ENCODE assay signal across 8 cellular contexts in genomic region chr11:62646825-62647608, GRCh38. TPM values are rescaled to one million over a fixed set of nuclear protein-coding genes. Genes with fewer than 3 reads are reported as not detected.
DNase-seq lines count a peak whose midpoint lies in the region; ATAC-seq and TF ChIP-seq lines count a peak whose summit lies in the region.

No MANE protein-coding gene starts in this region.

- TF ChIP-seq CTCF in RWPE2 (IDR thresholded peaks at IDR 0.05; ENCODE audit: poor library complexity, severe bottlenecking) (no peak), glutamatergic neuron (IDR thresholded peaks at IDR 0.05; ENCODE audit: partially characterized antibody, unreplicated experiment) (no peak)

- H3K4me2 ChIP-seq in GM23248 (ENCODE audit: unreplicated experiment): peak overlapping the region; percentile 64

- H3K27me3 ChIP-seq in GM23248 (replicated peaks; ENCODE audit: insufficient read depth): no peaks in the 10 kb centered on the region
- H3K27me3 ChIP-seq in RWPE2 (ENCODE audit: insufficient read depth, poor library complexity, severe bottlenecking): no peaks in the 10 kb centered on the region

- H3K9me3 Mint-ChIP-seq in glutamatergic neuron (ENCODE audit: unreplicated experiment): peaks cover 7% of the 10 kb centered on the region

- peak overlapping the region; percentile 32 for H3K4me3 ChIP-seq in GM23248
- no peak overlapping the region for H3K4me3 ChIP-seq in RWPE2 (ENCODE audit: severe bottlenecking)
- H3K4me3 ChIP-seq in skeletal muscle cell (ENCODE audit: low read depth, low read length): peak overlapping the region; percentile 13

- no peaks in the 10 kb centered on the region for H3K9me3 ChIP-seq in GM23248 (ENCODE audit: low read depth)
- no peaks in the 10 kb centered on the region for H3K9me3 ChIP-seq in RWPE2 (ENCODE audit: severe bottlenecking)

- peaks cover 76% of the 10 kb centered on the region for H3K79me2 ChIP-seq in GM23248 (ENCODE audit: insufficient read depth)

- WGBS in GM23248 (ENCODE audit: low coverage in 1 of 2, low lambda C conversion rate in 2 of 2, missing lambda C conversion rate in 2 of 2), 2 experiments: 48 to 49% methylated on average over 32 of the region's 32 CpGs

- H3K36me3 Mint-ChIP-seq in glutamatergic neuron (ENCODE audit: unreplicated experiment): no peaks in the 10 kb centered on the region

- in situ Hi-C loops in GM23248 (cut with MboI): no loop called here

- peaks cover 10% of the 10 kb centered on the region; the same call in 1 of the 2 replicates for H3F3A ChIP-seq in GM23248 (ENCODE audit: insufficient read depth)

- H3K9me2 ChIP-seq in GM23248 (ENCODE audit: insufficient read depth): no peaks in the 10 kb centered on the region

- peak overlapping the region; percentile 99 for H3K4me3 Mint-ChIP-seq in glutamatergic neuron (ENCODE audit: unreplicated experiment)

- no peak for ATAC-seq in RWPE2 (ENCODE audit: low read depth)

- H3K36me3 ChIP-seq in GM23248 (ENCODE audit: low read depth) (peaks cover 7% of the 10 kb centered on the region), RWPE2 (ENCODE audit: low read depth) (peaks cover 48% of the 10 kb centered on the region)

- peak overlapping the region; percentile 73 for H3K27ac ChIP-seq in GM23248
- H3K27ac ChIP-seq in RWPE2 (ENCODE audit: poor library complexity, severe bottlenecking): peak overlapping the region; percentile 69

- H3K9ac ChIP-seq in GM23248: peak overlapping the region; percentile 60

- DNase-seq in GM23248 (no peak), RWPE2 (ENCODE audit: low spot score) (no peak), glutamatergic neuron (no peak), skeletal muscle cell (ENCODE audit: low read depth) (no peak), amniotic stem cell (lab: John Stamatoyannopoulos, UW) (no peak), NCI-H226 (no peak), GF-D8 (lab: John Stamatoyannopoulos, UW) (no peak)
- DNase-seq in stimulated activated CD4-positive, alpha-beta T cell treated with anti-CD3 and anti-CD28 coated beads, Interleukin-2, amount 100 ng/mL, for 24 hours: no peak

- peaks cover 8% of the 10 kb centered on the region for H3K27me3 Mint-ChIP-seq in glutamatergic neuron (ENCODE audit: unreplicated experiment)

- H4K20me1 ChIP-seq in GM23248 (ENCODE audit: insufficient read depth): no peaks in the 10 kb centered on the region

- peaks cover 21% of the 10 kb centered on the region for H3K4me1 ChIP-seq in GM23248 (ENCODE audit: insufficient read depth)
- no peaks in the 10 kb centered on the region for H3K4me1 ChIP-seq in RWPE2 (ENCODE audit: insufficient read depth, poor library complexity, severe bottlenecking)

- H2AFZ ChIP-seq in GM23248: no peak overlapping the region

- H3K4me1 Mint-ChIP-seq in glutamatergic neuron (ENCODE audit: low read depth, unreplicated experiment): peaks cover 10% of the 10 kb centered on the region

- H3K27ac Mint-ChIP-seq in glutamatergic neuron (ENCODE audit: unreplicated experiment): no peak overlapping the region

RNA-seq across cellular contexts. Expression of gene GANAB, which starts 0.6 kb away (rescaled TPM):
- total RNA-seq in GM23248 (2014; rRNA removed; shearing (Covaris generic)): 307 and 312 TPM in 2 replicates
- 224 and 225 TPM in 2 replicates for polyA plus RNA-seq in GM23248 (2016; fragmentation: Nextera tagmentation; extraction: Ambion mirVana)
- total RNA-seq in glutamatergic neuron (ENCODE audit: unreplicated experiment): 213 TPM

RNA-seq across cellular contexts. Expression of gene INTS5, which starts 6.1 kb away (rescaled TPM):
- 26.4 and 30.4 TPM in 2 replicates for total RNA-seq in GM23248 (2014; rRNA removed; shearing (Covaris generic))
- 17.1 and 18.9 TPM in 2 replicates for polyA plus RNA-seq in GM23248 (2016; fragmentation: Nextera tagmentation; extraction: Ambion mirVana)
- total RNA-seq in glutamatergic neuron (ENCODE audit: unreplicated experiment): 20.9 TPM

RNA-seq across cellular contexts. Expression of gene C11orf98, which starts 18.0 kb away (rescaled TPM):
- total RNA-seq in GM23248 (2014; rRNA removed; shearing (Covaris generic)): 16.6 and 24.2 TPM in 2 replicates
- 76.8 and 77.9 TPM in 2 replicates for polyA plus RNA-seq in GM23248 (2016; fragmentation: Nextera tagmentation; extraction: Ambion mirVana)
- 73.6 TPM for total RNA-seq in glutamatergic neuron (ENCODE audit: unreplicated experiment)

RNA-seq across cellular contexts. Expression of gene CSKMT, which starts 18.1 kb away (rescaled TPM):
- 5.4 and 6.1 TPM in 2 replicates for total RNA-seq in GM23248 (2014; rRNA removed; shearing (Covaris generic))
- polyA plus RNA-seq in GM23248 (2016; fragmentation: Nextera tagmentation; extraction: Ambion mirVana): 2.9 and 3.6 TPM in 2 replicates
- 15.7 TPM for total RNA-seq in glutamatergic neuron (ENCODE audit: unreplicated experiment)

RNA-seq across cellular contexts. Expression of gene UQCC3, which starts 24.5 kb away (rescaled TPM):
- 2.3 and 5.9 TPM in 2 replicates for total RNA-seq in GM23248 (2014; rRNA removed; shearing (Covaris generic))
- 14.5 and 15.1 TPM in 2 replicates for polyA plus RNA-seq in GM23248 (2016; fragmentation: Nextera tagmentation; extraction: Ambion mirVana)
- 5.7 TPM for total RNA-seq in glutamatergic neuron (ENCODE audit: unreplicated experiment)
